ENCODE assay signal across 8 cellular contexts in the genomic region with DNA sequence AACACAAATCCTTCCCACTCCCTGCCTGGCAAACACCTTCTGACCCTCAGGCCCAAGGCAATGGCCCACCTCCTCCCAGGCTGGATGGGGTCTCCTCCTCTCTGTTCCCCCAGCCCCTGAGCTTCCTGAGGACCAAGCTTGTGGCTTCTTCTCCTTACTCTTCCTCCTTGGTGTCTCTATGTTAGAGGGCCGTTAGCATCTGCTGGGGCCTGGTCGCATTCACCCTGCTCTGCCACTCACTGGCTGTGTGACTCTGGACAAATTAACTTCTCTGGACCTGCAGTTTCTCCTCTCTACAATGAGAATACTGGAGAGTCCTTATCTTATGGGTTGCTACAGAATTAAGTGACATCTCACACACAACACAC. TPM values are rescaled to one million over a fixed set of nuclear protein-coding genes. Genes with fewer than 3 reads are reported as not detected.
DNase-seq lines count a peak whose midpoint lies in the region; ATAC-seq, FAIRE-seq and TF ChIP-seq lines count a peak whose summit lies in the region.

No MANE protein-coding gene starts in this region.

- no peak for TF ChIP-seq CTCF in Caco-2 (IDR thresholded peaks at IDR 0.05; ENCODE audit: insufficient read depth in 1 of 2, low read depth in 1 of 2, low read length in 1 of 2, severe bottlenecking in 1 of 2, unreplicated experiment in 1 of 2)
- TF ChIP-seq CTCF in RWPE2 (IDR thresholded peaks at IDR 0.05; ENCODE audit: poor library complexity, severe bottlenecking) = no peak
- TF ChIP-seq CTCF in epithelial cell of proximal tubule (conservative IDR thresholded peaks at IDR 0.05; ENCODE audit: low read depth, low read length) = no peak
- no peak for TF ChIP-seq CTCF in pancreas (IDR thresholded peaks at IDR 0.05)

- H3K4me3 Mint-ChIP-seq in Caco-2 (ENCODE audit: unreplicated experiment) = peak overlapping the region; percentile 74

- peaks cover 3% of the 10 kb centered on the region for H3K27me3 Mint-ChIP-seq in Caco-2 (ENCODE audit: insufficient read depth, unreplicated experiment)

- H3K27ac ChIP-seq in RWPE2 (ENCODE audit: poor library complexity, severe bottlenecking) = peak overlapping the region; percentile 100
- H3K27ac ChIP-seq in pancreas = peak overlapping the region; percentile 78 to 94 (median 90)

- H3K9me3 ChIP-seq in Caco-2 = no peaks in the 10 kb centered on the region
- H3K9me3 ChIP-seq in RWPE2 (ENCODE audit: severe bottlenecking) = no peaks in the 10 kb centered on the region
- no peaks in the 10 kb centered on the region for H3K9me3 ChIP-seq in pancreas

- H3K4me1 ChIP-seq in Caco-2 = peaks cover 11% of the 10 kb centered on the region; the same call in 1 of the 2 replicates
- H3K4me1 ChIP-seq in RWPE2 (ENCODE audit: insufficient read depth, poor library complexity, severe bottlenecking) = peaks cover 48% of the 10 kb centered on the region
- H3K4me1 ChIP-seq in pancreas = peaks cover 0 to 20% (median 0%) of the 10 kb centered on the region in 3 donors

- peaks cover 25% of the 10 kb centered on the region for H3K4me1 Mint-ChIP-seq in Caco-2 (ENCODE audit: low read depth, unreplicated experiment)

- intact Hi-C loops in Caco-2 (cut with micrococcal nuclease; ENCODE audit: unreplicated experiment) = loop anchor here (5.0 kb wide), 1 partner anchor 50 kb away; the partner anchor contains the start of gene MT1F
- intact Hi-C loops in pancreas (cut with DNase I) = no loop called here

- in situ Hi-C loops in ACHN (cut with HindIII; ENCODE audit: low pct_ligation_motif_present, low pct_unique_long_range_greater_than_20kb, low sequenced_read_pairs) = no loop called here

- no TSS peak for BruUV-seq in Caco-2 (replicated peaks; lab: Mats Ljungman, UMichigan)

- H3K36me3 ChIP-seq in Caco-2 (ENCODE audit: control insufficient read depth, insufficient read depth, low read length) = no peaks in the 10 kb centered on the region
- H3K36me3 ChIP-seq in RWPE2 (ENCODE audit: low read depth) = peaks cover 17% of the 10 kb centered on the region
- H3K36me3 ChIP-seq in pancreas = no peaks in the 10 kb centered on the region

- no peaks in the 10 kb centered on the region; the same call in 1 of the 2 replicates for H3K27me3 ChIP-seq in Caco-2 (replicated peaks; ENCODE audit: control insufficient read depth, insufficient read depth, low read length)
- no peaks in the 10 kb centered on the region for H3K27me3 ChIP-seq in RWPE2 (ENCODE audit: insufficient read depth, poor library complexity, severe bottlenecking)
- no peaks in the 10 kb centered on the region for H3K27me3 ChIP-seq in pancreas

- WGBS in pancreas, 2 donors = 81 to 85% methylated on average over 2 of the region's 2 CpGs

- H3K9me3 Mint-ChIP-seq in Caco-2 (ENCODE audit: unreplicated experiment) = no peaks in the 10 kb centered on the region

- H3K27ac Mint-ChIP-seq in Caco-2 (ENCODE audit: unreplicated experiment) = peak overlapping the region; percentile 66

- FAIRE-seq in pancreas (lab: Jason Lieb, UNC) = no peak

- POLR2A ChIA-PET in Caco-2 (lab: Charles Lee) = no interaction called here

- CTCF ChIA-PET in Caco-2 (lab: Charles Lee) = interaction anchor here (5.3 kb wide), 1 partner anchor 94 kb away, joined by 95 read pairs; no protein-coding TSS in a partner anchor

- H3K4me3 ChIP-seq in Caco-2 (ENCODE audit: low read depth, low read length) (no peak overlapping the region), RWPE2 (ENCODE audit: severe bottlenecking) (peak overlapping the region; percentile 54), epithelial cell of proximal tubule (ENCODE audit: low read depth, low read length) (peak overlapping the region; percentile 73), pancreas (peak overlapping the region in 2 of 4 donors; percentile 46 to 56)

- no peak for DNase-seq in Caco-2
- no peak for DNase-seq in RWPE2 (ENCODE audit: low spot score)
- DNase-seq in epithelial cell of proximal tubule (ENCODE audit: low read depth) = no peak
- DNase-seq in pancreas = no peak
- no peak for DNase-seq in ACHN
- DNase-seq in NCI-H2196 treated with DMSO at 0.1 percent for 48 hours (lab: John Stamatoyannopoulos, UW; ENCODE audit: unreplicated experiment) = no peak
- DNase-seq in SHP77 (lab: John Stamatoyannopoulos, UW) = no peak
- no peak for DNase-seq in NCI-H446 treated with DMSO at 0.1 percent for 48 hours (lab: John Stamatoyannopoulos, UW)

- ATAC-seq in RWPE2 (ENCODE audit: low read depth) (no peak), pancreas (no peak)

- H3K36me3 Mint-ChIP-seq in Caco-2 (ENCODE audit: insufficient read depth, unreplicated experiment) = no peaks in the 10 kb centered on the region

RNA-seq across cellular contexts. Expression of gene MT2A, which starts 0.7 kb away (rescaled TPM):
- total RNA-seq in Caco-2 (2022) = 4.3 and 10.5 TPM in 2 replicates
- 1,146 and 1,559 TPM in 2 replicates for total RNA-seq in epithelial cell of proximal tubule
- 100 to 1,000 TPM in 3 of 6 donors, 10 to 100 TPM in 3; 71.0 to 389 (median 110) TPM for total RNA-seq in pancreas
- polyA plus RNA-seq in pancreas = 100 to 1,000 TPM; 254 to 495 TPM

RNA-seq across cellular contexts. Expression of gene MT1E, which starts 17.9 kb away (rescaled TPM):
- 0.56 and 2.0 TPM in 2 replicates for total RNA-seq in Caco-2 (2022)
- total RNA-seq in epithelial cell of proximal tubule = 724 and 1,203 TPM in 2 replicates
- total RNA-seq in pancreas = 100 to 1,000 TPM in 4 of 6 donors, 10 to 100 TPM in 2; 36.1 to 233 (median 158) TPM
- 100 to 1,000 TPM; 293 to 646 TPM for polyA plus RNA-seq in pancreas

RNA-seq across cellular contexts. Expression of gene MT3, which starts 18.3 kb away (rescaled TPM):
- total RNA-seq in Caco-2 (2022) (not detected in 2 replicates), epithelial cell of proximal tubule (1.0 and 5.1 TPM in 2 replicates), pancreas (under 1 TPM in 2 of 6 donors, not detected in 4; 0.41 to 0.43 TPM)
- 1 to 10 TPM; 1.1 to 4.6 TPM for polyA plus RNA-seq in pancreas

RNA-seq across cellular contexts. Expression of gene MT1M, which starts 24.8 kb away (rescaled TPM):
- total RNA-seq in Caco-2 (2022) (not detected in 2 replicates), epithelial cell of proximal tubule (19.1 and 124 TPM in 2 replicates), pancreas (10 to 100 TPM in 4 of 6 donors, 1 to 10 TPM in 2; 8.3 to 28.8 (median 11.9) TPM)
- 10 to 100 TPM; 29.7 to 34.6 TPM for polyA plus RNA-seq in pancreas

RNA-seq across cellular contexts. Expression of gene MT1A, which starts 30.8 kb away (rescaled TPM):
- total RNA-seq in Caco-2 (2022) = 2.0 and 2.5 TPM in 2 replicates
- total RNA-seq in epithelial cell of proximal tubule = 26.0 and 62.4 TPM in 2 replicates
- total RNA-seq in pancreas = 1 to 10 TPM; 1.6 to 6.6 (median 4.0) TPM
- polyA plus RNA-seq in pancreas = 10 to 100 TPM; 15.0 to 66.7 TPM

Comparison
In these comparisons a context has a peak if more than half of its experiments do, and no peak if none do; other contexts are left out.
1. RNA of gene MT1E, which starts 17.9 kb away (total RNA-seq): 724 to 1,203 TPM in epithelial cell of proximal tubule and 36.1 to 233 TPM in pancreas; 0.56 to 2.0 TPM in Caco-2; every median in the first group is over 10 times any median in the second.